Comparison of ENCODE assay signal across 20 cellular contexts in the genomic region with DNA sequence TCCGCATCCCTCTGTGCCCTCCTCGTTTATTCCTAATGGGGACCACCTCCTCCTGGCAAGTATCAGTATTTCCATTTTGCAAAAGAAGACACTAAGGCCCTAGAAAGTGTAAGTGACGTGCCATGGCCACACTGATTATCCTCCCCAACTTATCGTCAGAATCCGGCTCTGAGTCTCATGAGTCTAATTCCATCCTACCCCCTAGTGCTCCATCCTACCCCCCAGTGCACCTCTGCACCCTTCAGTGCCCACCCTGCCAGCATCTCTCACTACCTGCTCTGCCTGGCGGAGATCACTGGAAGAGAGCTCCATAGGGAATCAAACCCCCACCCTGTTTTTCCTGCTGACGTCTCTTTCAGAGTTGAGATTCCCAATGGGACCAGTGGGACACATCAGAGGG.
"Had no signal": no experiment of that assay in that cellular context is flagged by ENCODE, and none has a peak within 500 bp of the region (broad histone marks: within the 10 kb centered on the region; RNA-seq: fewer than 3 reads in every experiment).

No MANE protein-coding gene starts in this region.

- DNase-seq: activated CD8-positive, alpha-beta memory T cell treated with anti-CD3 and anti-CD28 coated beads, Interleukin-2, amount 50 U/mL, for 4 hours; activated naive CD4-positive, alpha-beta T cell treated with Interleukin-2 at 50 U/mL for 16 hours; activated naive CD8-positive, alpha-beta T cell treated with anti-CD3 and anti-CD28 coated beads for 36 hours; activated T-cell treated with anti-CD3 and anti-CD28 coated beads, Interleukin-2, amount 50 U/mL, for 48 hours; cerebellar nuclear complex; cortex of kidney; endodermal cell; heart right ventricle; kidney; lower lobe of right lung; naive thymus-derived CD8-positive, alpha-beta T cell; nucleus accumbens; posterior cingulate gyrus; spleen; stimulated activated CD4-positive, alpha-beta T cell treated with anti-CD3 and anti-CD28 coated beads, Interleukin-4, amount 100 ng/mL, for 24 hours; stimulated activated naive CD8-positive, alpha-beta T cell treated with anti-CD3 and anti-CD28 coated beads, Interleukin-15, Interleukin-2, amounts not matched to agents 100 U/mL and 50 U/mL, for 24 hours; substantia nigra; T-helper 9 cell; uterus had no signal

- H3K36me3 Mint-ChIP-seq: activated naive CD8-positive, alpha-beta T cell treated with anti-CD3 and anti-CD28 coated beads for 36 hours had no signal

- H3K27ac ChIP-seq: lower lobe of right lung had no signal

- H3K27ac Mint-ChIP-seq: activated naive CD8-positive, alpha-beta T cell treated with anti-CD3 and anti-CD28 coated beads for 36 hours; endodermal cell had no signal

- H3K9me3 Mint-ChIP-seq: activated naive CD8-positive, alpha-beta T cell treated with anti-CD3 and anti-CD28 coated beads for 36 hours; endodermal cell; naive thymus-derived CD8-positive, alpha-beta T cell had no signal

- H3K4me3 Mint-ChIP-seq: activated naive CD8-positive, alpha-beta T cell treated with anti-CD3 and anti-CD28 coated beads for 36 hours; endodermal cell had no signal

- H3K4me3 ChIP-seq: heart right ventricle, lower lobe of right lung, spleen, tibial nerve, uterus had no signal

- H3K27me3 Mint-ChIP-seq: activated naive CD8-positive, alpha-beta T cell treated with anti-CD3 and anti-CD28 coated beads for 36 hours had no signal

- H3K27me3 ChIP-seq: tibial nerve, uterus had no signal

- H3K9me3 ChIP-seq: heart right ventricle, lower lobe of right lung, spleen, tibial nerve, uterus had no signal

- H3K36me3 ChIP-seq: lower lobe of right lung, uterus had no signal

- ATAC-seq: lower lobe of right lung; naive thymus-derived CD8-positive, alpha-beta T cell; stimulated activated naive CD8-positive, alpha-beta T cell treated with anti-CD3 and anti-CD28 coated beads, Interleukin-15, Interleukin-2, amounts not matched to agents 100 U/mL and 50 U/mL, for 24 hours had no signal
